Comparison of ENCODE assay signal across 1 cellular context in the genomic region with DNA sequence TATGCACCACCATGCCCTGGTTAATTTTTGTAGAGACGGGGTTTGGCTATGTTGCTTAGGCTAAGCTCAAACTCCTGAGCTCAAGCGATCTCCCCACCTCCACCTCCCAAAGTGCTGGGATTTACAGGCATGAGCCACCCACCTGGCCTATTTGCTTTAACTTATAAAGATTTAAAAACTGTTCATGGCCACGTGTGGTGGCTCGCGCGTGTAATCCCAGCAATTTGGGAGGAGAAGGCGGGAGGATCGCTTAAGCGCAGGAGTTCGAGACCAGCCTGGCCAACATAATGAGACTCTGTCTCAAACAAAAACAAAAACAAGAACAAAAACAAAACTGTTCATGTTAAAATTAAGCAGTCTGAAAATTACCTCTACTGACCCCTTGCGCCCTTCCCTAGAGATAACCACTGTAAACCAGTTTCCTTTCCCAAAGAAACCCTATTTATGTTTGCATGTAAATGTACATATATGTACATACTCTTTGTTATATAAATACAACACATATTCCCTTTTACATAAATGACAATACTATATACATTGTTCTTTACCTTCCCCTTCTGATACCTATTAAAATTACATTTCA.
TF ChIP-seq lines count a peak whose summit lies in the region.

No MANE protein-coding gene starts in this region.

TF ChIP-seq in IMR-90, 13 proteins besides CTCF, POLR2A, EP300 and RAD21:
- TF ChIP-seq, protein P1, sequence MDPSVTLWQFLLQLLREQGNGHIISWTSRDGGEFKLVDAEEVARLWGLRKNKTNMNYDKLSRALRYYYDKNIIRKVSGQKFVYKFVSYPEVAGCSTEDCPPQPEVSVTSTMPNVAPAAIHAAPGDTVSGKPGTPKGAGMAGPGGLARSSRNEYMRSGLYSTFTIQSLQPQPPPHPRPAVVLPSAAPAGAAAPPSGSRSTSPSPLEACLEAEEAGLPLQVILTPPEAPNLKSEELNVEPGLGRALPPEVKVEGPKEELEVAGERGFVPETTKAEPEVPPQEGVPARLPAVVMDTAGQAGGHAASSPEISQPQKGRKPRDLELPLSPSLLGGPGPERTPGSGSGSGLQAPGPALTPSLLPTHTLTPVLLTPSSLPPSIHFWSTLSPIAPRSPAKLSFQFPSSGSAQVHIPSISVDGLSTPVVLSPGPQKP (IDR thresholded peaks at IDR 0.05; ENCODE audit: borderline replicate concordance, low read depth, low read length) = no peak
- no peak for TF ChIP-seq CEBPB (IDR thresholded peaks at IDR 0.05; ENCODE audit: low read depth, low read length)
- TF ChIP-seq CHD1 (IDR thresholded peaks at IDR 0.05; ENCODE audit: low read depth, low read length) = no peak
- no peak for TF ChIP-seq RFX5 (IDR thresholded peaks at IDR 0.05; ENCODE audit: low read depth, low read length)
- TF ChIP-seq MAZ (IDR thresholded peaks at IDR 0.05; ENCODE audit: borderline replicate concordance, low read depth, low read length) = no peak
- no peak for TF ChIP-seq BHLHE40 (IDR thresholded peaks at IDR 0.05; ENCODE audit: low read depth, low read length)
- TF ChIP-seq, protein P2, sequence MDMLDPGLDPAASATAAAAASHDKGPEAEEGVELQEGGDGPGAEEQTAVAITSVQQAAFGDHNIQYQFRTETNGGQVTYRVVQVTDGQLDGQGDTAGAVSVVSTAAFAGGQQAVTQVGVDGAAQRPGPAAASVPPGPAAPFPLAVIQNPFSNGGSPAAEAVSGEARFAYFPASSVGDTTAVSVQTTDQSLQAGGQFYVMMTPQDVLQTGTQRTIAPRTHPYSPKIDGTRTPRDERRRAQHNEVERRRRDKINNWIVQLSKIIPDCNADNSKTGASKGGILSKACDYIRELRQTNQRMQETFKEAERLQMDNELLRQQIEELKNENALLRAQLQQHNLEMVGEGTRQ (IDR thresholded peaks at IDR 0.05; ENCODE audit: low read depth, low read length) = no peak
TF ChIP-seq in IMR-90: peak in this region for 0.
